ENCODE assay signal across 8 cellular contexts in genomic region chr6:148747145-148747492, GRCh38. TPM values are rescaled to one million over a fixed set of nuclear protein-coding genes. Genes with fewer than 3 reads are reported as not detected.
DNase-seq lines count a peak whose midpoint lies in the region; ATAC-seq and TF ChIP-seq lines count a peak whose summit lies in the region.

No MANE protein-coding gene starts in this region.

- H3K9me2 ChIP-seq in Loucy (replicated peaks; ENCODE audit: low read depth, low read length) = no peaks in the 10 kb centered on the region

- H3K27me3 ChIP-seq in Loucy (ENCODE audit: insufficient read depth, low read length, poor library complexity, severe bottlenecking) (no peaks in the 10 kb centered on the region), iPS-15b (ENCODE audit: control insufficient read depth, insufficient read depth, low read length) (no peaks in the 10 kb centered on the region), gastrocnemius medialis (peaks cover 4 to 6% (median 5%) of the 10 kb centered on the region in 3 donors)

- no peaks in the 10 kb centered on the region for H3F3A ChIP-seq in Loucy (ENCODE audit: low read depth)

- DNase-seq in 8988T = peak; percentile 34
- DNase-seq in astrocyte of the spinal cord (ENCODE audit: low read depth, low spot score) = peak; percentile 66
- DNase-seq in gastrocnemius medialis = peak in 1 of 2 donors; percentile 29
- no peak for DNase-seq in NCI-H526 treated with DMSO at 0.1 percent for 48 hours (lab: John Stamatoyannopoulos, UW)
- no peak for DNase-seq in GM13976 (ENCODE audit: low spot score)

- peaks cover 17% of the 10 kb centered on the region for H4K20me1 ChIP-seq in Loucy (ENCODE audit: insufficient read depth, low read length, poor library complexity, severe bottlenecking)

- H3K4me3 ChIP-seq in Loucy (ENCODE audit: low read length, poor library complexity, severe bottlenecking) (peak overlapping the region; percentile 74), astrocyte of the spinal cord (ENCODE audit: low read depth, low read length) (peak overlapping the region; percentile 80), iPS-15b (ENCODE audit: low read depth, low read length) (peak overlapping the region; percentile 80), gastrocnemius medialis (peak overlapping the region; percentile 68 to 80 (median 71))

- ATAC-seq in GM18499 (IDR thresholded peaks at IDR 0.05; ENCODE audit: insufficient read depth, unreplicated experiment) = peak; percentile 4
- peak; percentile 38 to 42 for ATAC-seq in gastrocnemius medialis

- in situ Hi-C loops in astrocyte of the spinal cord (cut with HindIII; ENCODE audit: low sequenced_read_pairs) = no loop called here
- in situ Hi-C loops in gastrocnemius medialis (cut with MboI; ENCODE audit: low sequenced_read_pairs in 4 of 4) = loop anchor here in 1 of 4 donors (10.0 kb wide), 1 partner anchor 198 kb away; no protein-coding TSS in a partner anchor
- in situ Hi-C loops in GM13976 (cut with MboI; ENCODE audit: low sequenced_read_pairs, unreplicated experiment) = no loop called here

- peaks cover 36% of the 10 kb centered on the region; the same call in 1 of the 2 replicates for H3K79me2 ChIP-seq in Loucy (ENCODE audit: insufficient read depth, low read length)

- H3K9me3 ChIP-seq in Loucy (ENCODE audit: insufficient read depth, low read depth, low read length) (no peaks in the 10 kb centered on the region), iPS-15b (ENCODE audit: control insufficient read depth, insufficient read depth, low read length) (no peaks in the 10 kb centered on the region), gastrocnemius medialis (no peaks in the 10 kb centered on the region)

- no peak for TF ChIP-seq CTCF in Loucy (conservative IDR thresholded peaks at IDR 0.05; ENCODE audit: low read length)
- no peak for TF ChIP-seq CTCF in astrocyte of the spinal cord (IDR thresholded peaks at IDR 0.05; ENCODE audit: low read depth, low read length)
- TF ChIP-seq CTCF in gastrocnemius medialis (IDR thresholded peaks at IDR 0.05 in 4 of 5, conservative IDR thresholded peaks at IDR 0.05 in 1 of 5) = no peak
- TF ChIP-seq CTCF in GM13976 (IDR thresholded peaks at IDR 0.05; ENCODE audit: borderline replicate concordance, control extremely low read depth, extremely low read depth, insufficient read depth, missing control alignments) = no peak

- peak overlapping the region; percentile 75 for H3K9ac ChIP-seq in Loucy (ENCODE audit: low read depth, low read length, poor library complexity, severe bottlenecking)
- peak overlapping the region; percentile 62 for H3K9ac ChIP-seq in iPS-15b (ENCODE audit: low read depth, low read length)

- TF ChIP-seq POLR2A in gastrocnemius medialis (IDR thresholded peaks at IDR 0.05) = no peak

- H3K27ac ChIP-seq in gastrocnemius medialis = peak overlapping the region; percentile 20 to 79 (median 72)

- peak overlapping the region; percentile 84 for H2AFZ ChIP-seq in Loucy (ENCODE audit: low read length)

- H3K4me1 ChIP-seq in Loucy (ENCODE audit: insufficient read depth, low read length, poor library complexity, severe bottlenecking) = peaks cover 22% of the 10 kb centered on the region
- peaks cover 15% of the 10 kb centered on the region for H3K4me1 ChIP-seq in iPS-15b (ENCODE audit: control insufficient read depth, insufficient read depth, low read length)
- H3K4me1 ChIP-seq in gastrocnemius medialis = peaks cover 0 to 16% of the 10 kb centered on the region in 2 donors

- no peaks in the 10 kb centered on the region for H3K36me3 ChIP-seq in Loucy (ENCODE audit: insufficient read depth, low read length)
- peaks cover 3% of the 10 kb centered on the region for H3K36me3 ChIP-seq in iPS-15b (ENCODE audit: control insufficient read depth, insufficient read depth, low read length)
- no peaks in the 10 kb centered on the region for H3K36me3 ChIP-seq in gastrocnemius medialis

- intact Hi-C loops in gastrocnemius medialis (cut with DNase I; ENCODE audit: low total_unique reads) = loop anchor here (5.0 kb wide), 2 partner anchors 135 to 170 kb away; no protein-coding TSS in a partner anchor

- peak overlapping the region; percentile 75 for H3K4me2 ChIP-seq in Loucy (ENCODE audit: low read depth, low read length, poor library complexity, severe bottlenecking)

RNA-seq across cellular contexts. Expression of gene UST, which starts 0.3 kb away (rescaled TPM):
- total RNA-seq in gastrocnemius medialis = 1 to 10 TPM; 2.3 to 8.4 (median 2.8) TPM

Comparison
In these comparisons a context has a peak if more than half of its experiments do, and no peak if none do; other contexts are left out.
1. DNase-seq: peak in 8988T (single experiment) and astrocyte of the spinal cord (single experiment); none in NCI-H526 treated with DMSO at 0.1 percent for 48 hours (single experiment) and GM13976 (single experiment).
2. Peak in every context shown above with its lines, with median percentiles within 50 percentile points of each other: H3K4me3 ChIP-seq.